14 cellular contexts compared by ENCODE assay signal in the genomic region with DNA sequence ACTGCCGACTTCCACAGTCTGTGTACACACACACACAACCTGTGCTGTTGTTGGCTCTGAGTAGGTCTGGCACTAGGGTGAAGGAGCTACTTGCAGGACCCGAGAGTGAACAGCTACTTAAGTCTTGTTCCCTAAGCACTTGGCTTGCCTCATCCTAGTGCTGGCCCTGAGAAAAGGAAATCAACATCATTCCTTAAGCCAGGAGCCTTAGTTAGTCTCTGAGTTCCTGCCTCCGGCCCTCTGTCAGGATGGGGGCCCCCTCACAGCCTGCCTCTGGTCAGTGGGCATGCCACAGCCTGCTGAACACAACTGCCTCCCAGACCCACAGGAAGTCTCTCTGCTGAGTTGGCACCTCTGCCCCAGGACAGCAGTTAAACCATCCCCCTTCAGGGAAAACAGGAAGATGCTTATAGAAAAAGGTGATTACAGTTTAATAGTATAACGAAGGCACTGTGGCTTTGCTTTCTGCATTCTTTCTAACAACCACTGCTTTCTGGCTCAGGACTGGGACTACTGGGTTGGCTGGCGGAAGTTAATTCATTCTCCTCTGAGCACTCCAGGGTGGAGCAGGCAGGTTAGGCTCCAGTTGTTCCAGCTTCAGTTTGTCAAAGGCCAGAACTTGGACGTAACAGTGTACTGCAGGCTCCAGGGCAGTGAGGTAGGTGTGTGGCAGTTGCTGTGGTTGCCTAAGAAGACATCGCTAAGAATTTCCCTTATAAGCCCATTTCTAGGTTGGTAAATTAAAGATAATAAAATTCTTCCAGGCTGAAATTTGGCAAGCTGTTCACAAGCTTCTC. TPM values are rescaled to one million over a fixed set of nuclear protein-coding genes. Genes with fewer than 3 reads are reported as not detected.
DNase-seq lines count a peak whose midpoint lies in the region; ATAC-seq and TF ChIP-seq lines count a peak whose summit lies in the region.
"Had no signal": no experiment of that assay in that cellular context is flagged by ENCODE, and none has a peak within 500 bp of the region (broad histone marks: within the 10 kb centered on the region; RNA-seq: fewer than 3 reads in every experiment).

No MANE protein-coding gene starts in this region.

- H3K4me3 ChIP-seq in lower lobe of right lung: peak overlapping the region; percentile 59
- peak overlapping the region; percentile 19 for H3K4me3 ChIP-seq in thoracic aorta
- no peak overlapping the region for H3K4me3 ChIP-seq in CD8-positive, alpha-beta T cell (ENCODE audit: low read depth, low read length)
- no peak overlapping the region for H3K4me3 ChIP-seq in lower leg skin (ENCODE audit: low read depth, poor library complexity, severe bottlenecking)
- H3K4me3 ChIP-seq: mucosa of descending colon had no signal

- no peak overlapping the region for H3K27ac Mint-ChIP-seq in CD8-positive, alpha-beta T cell
- H3K27ac Mint-ChIP-seq: stimulated activated naive B cell treated with anti-CD40 and anti-IgM and Interleukin-4, amounts not matched to agents 10 μg/mL and 1 μg/mL and 100 μg/mL, for 72 hours had no signal

- no peaks in the 10 kb centered on the region for H3K9me3 Mint-ChIP-seq in CD8-positive, alpha-beta T cell
- H3K9me3 Mint-ChIP-seq: central memory CD8-positive, alpha-beta T cell; stimulated activated naive B cell treated with anti-CD40 and anti-IgM and Interleukin-4, amounts not matched to agents 10 μg/mL and 1 μg/mL and 100 μg/mL, for 72 hours had no signal

- DNase-seq in HT-29 (ENCODE audit: low spot score): peak; percentile 71
- DNase-seq in astrocyte of the hippocampus (ENCODE audit: low read depth, low spot score): peak; percentile 52
- no peak for DNase-seq in lower lobe of right lung
- DNase-seq in thoracic aorta (ENCODE audit: low spot score): no peak
- no peak for DNase-seq in CD8-positive, alpha-beta T cell
- DNase-seq in ACHN: no peak
- no peak for DNase-seq in lower leg skin (ENCODE audit: low spot score in 2 of 2)
- no peak for DNase-seq in NCI-H2196 (lab: John Stamatoyannopoulos, UW; ENCODE audit: unreplicated experiment)
- DNase-seq: mucosa of descending colon; NCI-H2029 treated with DMSO at 0.1 percent for 48 hours; PC-3; stimulated activated naive B cell treated with anti-CD40 and anti-IgM and Interleukin-4, amounts not matched to agents 10 μg/mL and 1 μg/mL and 100 μg/mL, for 72 hours; WERI-Rb-1 had no signal

- TF ChIP-seq CTCF in lower lobe of right lung (IDR thresholded peaks at IDR 0.05) (no peak), thoracic aorta (IDR thresholded peaks at IDR 0.05) (no peak), lower leg skin (IDR thresholded peaks at IDR 0.05) (no peak)
- TF ChIP-seq CTCF in CD8-positive, alpha-beta T cell (IDR thresholded peaks at IDR 0.05): no peak

- intact Hi-C loops in lower lobe of right lung (cut with DNase I): no loop called here
- intact Hi-C loops in CD8-positive, alpha-beta T cell (cut with DNase I, micrococcal nuclease): no loop called here
- intact Hi-C loops in lower leg skin (cut with DNase I; ENCODE audit: low total_unique reads): loop anchor here (10.0 kb wide), 1 partner anchor 382 kb away; no protein-coding TSS in a partner anchor

- H3K36me3 ChIP-seq in lower lobe of right lung (no peaks in the 10 kb centered on the region), thoracic aorta (no peaks in the 10 kb centered on the region)
- H3K36me3 ChIP-seq in CD8-positive, alpha-beta T cell (ENCODE audit: insufficient read depth, low read length): no peaks in the 10 kb centered on the region
- H3K36me3 ChIP-seq: WERI-Rb-1 had no signal

- no peaks in the 10 kb centered on the region for H3K36me3 Mint-ChIP-seq in CD8-positive, alpha-beta T cell
- H3K36me3 Mint-ChIP-seq: stimulated activated naive B cell treated with anti-CD40 and anti-IgM and Interleukin-4, amounts not matched to agents 10 μg/mL and 1 μg/mL and 100 μg/mL, for 72 hours had no signal

- ATAC-seq in lower lobe of right lung (peak; percentile 25 to 62), thoracic aorta (ENCODE audit: insufficient number of reproducible peaks, low FRiP score, low read depth) (no peak)
- ATAC-seq in CD8-positive, alpha-beta T cell: no peak
- ATAC-seq: mucosa of descending colon; PC-3; stimulated activated naive B cell treated with anti-CD40 and anti-IgM and Interleukin-4, amounts not matched to agents 10 μg/mL and 1 μg/mL and 100 μg/mL, for 72 hours had no signal

- in situ Hi-C loops in ACHN (cut with HindIII; ENCODE audit: low pct_ligation_motif_present, low pct_unique_long_range_greater_than_20kb, low sequenced_read_pairs): no loop called here

- POLR2A ChIA-PET in CD8-positive, alpha-beta T cell (lab: Charles Lee): no interaction called here

- no peak for TF ChIP-seq POLR2A in lower leg skin (IDR thresholded peaks at IDR 0.05)

- peaks cover 3% of the 10 kb centered on the region for H3K27me3 ChIP-seq in lower lobe of right lung (ENCODE audit: low read depth)
- no peaks in the 10 kb centered on the region for H3K27me3 ChIP-seq in thoracic aorta (replicated peaks; ENCODE audit: insufficient read depth)
- no peaks in the 10 kb centered on the region for H3K27me3 ChIP-seq in CD8-positive, alpha-beta T cell (ENCODE audit: insufficient read depth, low read length)

- H3K9me3 ChIP-seq in lower lobe of right lung (no peaks in the 10 kb centered on the region), thoracic aorta (no peaks in the 10 kb centered on the region)
- H3K9me3 ChIP-seq in CD8-positive, alpha-beta T cell (ENCODE audit: low read length): no peaks in the 10 kb centered on the region
- H3K9me3 ChIP-seq: mucosa of descending colon had no signal

- H3K27me3 Mint-ChIP-seq in CD8-positive, alpha-beta T cell (ENCODE audit: low read depth): peaks cover 42% of the 10 kb centered on the region

- H3K4me1 ChIP-seq in lower lobe of right lung (peaks cover 39% of the 10 kb centered on the region), thoracic aorta (ENCODE audit: control insufficient read depth in 1 of 2, low read depth in 2 of 2) (peaks cover 16 to 74% of the 10 kb centered on the region in 2 donors)
- H3K4me1 ChIP-seq in CD8-positive, alpha-beta T cell (ENCODE audit: insufficient read depth, low read length): peaks cover 5% of the 10 kb centered on the region

- no peak overlapping the region for H3K4me3 Mint-ChIP-seq in CD8-positive, alpha-beta T cell
- H3K4me3 Mint-ChIP-seq: central memory CD8-positive, alpha-beta T cell; stimulated activated naive B cell treated with anti-CD40 and anti-IgM and Interleukin-4, amounts not matched to agents 10 μg/mL and 1 μg/mL and 100 μg/mL, for 72 hours had no signal

- WGBS in lower leg skin, 2 donors: 37 to 49% methylated on average over 7 of the region's 7 CpGs

- CTCF ChIA-PET in CD8-positive, alpha-beta T cell (lab: Charles Lee): no interaction called here

- H3K27ac ChIP-seq in lower lobe of right lung: peak overlapping the region; percentile 61
- peak overlapping the region in 1 of 2 donors; percentile 38 for H3K27ac ChIP-seq in thoracic aorta
- no peak overlapping the region for H3K27ac ChIP-seq in CD8-positive, alpha-beta T cell (ENCODE audit: low read depth, low read length)
- H3K27ac ChIP-seq: WERI-Rb-1 had no signal

- peaks cover 13% of the 10 kb centered on the region for H3K4me1 Mint-ChIP-seq in CD8-positive, alpha-beta T cell (ENCODE audit: low read depth)

RNA-seq across cellular contexts. Expression of a gene that starts 2.8 kb away (rescaled TPM):
- 2.2 and 3.5 TPM in 2 replicates for total RNA-seq in HT-29 (2014; rRNA removed; shearing (Covaris generic))
- total RNA-seq in lower lobe of right lung (35.1 TPM), thoracic aorta (10 to 100 TPM; 25.4 to 29.0 TPM), lower leg skin (10 to 100 TPM in 2 of 4 donors, 1 to 10 TPM in 2; 5.7 to 14.1 (median 9.9) TPM)
- not detected for total RNA-seq in CD8-positive, alpha-beta T cell
- total RNA-seq: PC-3 had no signal

Comparison
In these comparisons a context has a peak if more than half of its experiments do, and no peak if none do; other contexts are left out.
1. DNase-seq: peak in HT-29 (single experiment) and astrocyte of the hippocampus (single experiment); none in lower lobe of right lung (single experiment), thoracic aorta (single experiment), CD8-positive, alpha-beta T cell (0 of 7), ACHN (single experiment), lower leg skin (0 of 2) and NCI-H2196 (single experiment).
2. ATAC-seq: peak in lower lobe of right lung (2 of 2); none in thoracic aorta (single experiment) and CD8-positive, alpha-beta T cell (single experiment).
3. H3K4me3 ChIP-seq: peak in lower lobe of right lung (single experiment) and thoracic aorta (single experiment); none in CD8-positive, alpha-beta T cell (single experiment) and lower leg skin (single experiment).